In the genomic region with DNA sequence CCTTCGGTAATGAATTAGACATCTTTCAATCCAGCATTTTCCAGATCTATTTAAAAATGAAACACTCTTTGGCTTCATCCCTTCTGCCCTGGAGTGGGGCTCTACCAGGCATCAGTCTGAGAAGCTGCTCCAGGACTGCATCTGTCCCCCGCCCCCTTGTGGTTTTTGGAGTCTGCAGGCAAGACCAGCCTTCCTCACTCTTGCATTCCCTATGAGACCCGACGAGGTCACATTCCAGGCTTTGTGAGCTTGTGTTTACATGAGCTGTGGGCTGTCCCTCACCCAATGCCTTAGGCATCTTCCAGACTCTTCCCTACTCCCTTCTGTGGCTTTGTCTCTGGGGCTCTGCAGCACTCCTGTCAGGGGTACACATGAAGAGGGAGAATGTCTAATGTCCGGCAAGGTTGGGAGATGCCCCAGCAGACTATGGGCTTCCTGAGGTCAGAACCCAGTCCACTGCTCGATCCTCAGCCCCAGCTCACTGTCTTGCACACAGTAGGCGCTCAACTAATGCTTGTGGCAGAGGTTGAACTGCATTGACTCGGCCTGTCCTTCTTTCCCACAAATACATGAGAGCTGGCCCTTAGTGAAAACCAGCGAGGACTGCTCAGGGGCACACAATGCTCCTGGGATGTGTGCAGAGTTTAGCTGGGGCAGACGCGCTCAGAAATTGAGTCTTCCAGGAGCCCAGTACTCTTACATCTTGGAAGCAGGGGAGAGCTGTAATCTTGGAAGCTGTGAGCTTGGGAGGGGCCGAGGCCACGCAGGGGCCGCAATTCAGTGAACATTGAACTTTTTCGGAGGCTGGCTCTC, we compare ENCODE assay signal across 11 cellular contexts. TPM values are rescaled to one million over a fixed set of nuclear protein-coding genes. Genes with fewer than 3 reads are reported as not detected.
DNase-seq lines count a peak whose midpoint lies in the region; ATAC-seq and TF ChIP-seq lines count a peak whose summit lies in the region.
"Had no signal": no experiment of that assay in that cellular context is flagged by ENCODE, and none has a peak within 500 bp of the region (broad histone marks: within the 10 kb centered on the region; RNA-seq: fewer than 3 reads in every experiment).

No MANE protein-coding gene starts in this region.

- peaks cover 2% of the 10 kb centered on the region for H3K4me1 Mint-ChIP-seq in activated CD4-positive, alpha-beta memory T cell treated with anti-CD3 and anti-CD28 coated beads for 36 hours (ENCODE audit: low read depth)

- no peak overlapping the region for H3K27ac ChIP-seq in A673 (ENCODE audit: low read depth, low read length, poor library complexity, severe bottlenecking)
- H3K27ac ChIP-seq: prostate gland had no signal

- H3K4me3 ChIP-seq in A673 (ENCODE audit: low read depth, low read length, poor library complexity, severe bottlenecking) (no peak overlapping the region), HAP-1 (no peak overlapping the region)
- H3K4me3 ChIP-seq: prostate gland had no signal

- no peaks in the 10 kb centered on the region for H3K36me3 Mint-ChIP-seq in activated CD4-positive, alpha-beta memory T cell treated with anti-CD3 and anti-CD28 coated beads for 36 hours
- H3K36me3 Mint-ChIP-seq: CD8-positive, alpha-beta T cell had no signal

- in situ Hi-C loops in HAP-1 (cut with MboI; ENCODE audit: low sequenced_read_pairs), result loop anchor here (10.0 kb wide), 2 partner anchors 632 to 1282 kb away; no protein-coding TSS in a partner anchor

- no peaks in the 10 kb centered on the region for H3K9me3 Mint-ChIP-seq in activated CD4-positive, alpha-beta memory T cell treated with anti-CD3 and anti-CD28 coated beads for 36 hours
- H3K9me3 Mint-ChIP-seq: CD8-positive, alpha-beta T cell had no signal

- H3K36me3 ChIP-seq in A673 (ENCODE audit: insufficient read depth, low read length, poor library complexity, severe bottlenecking) (no peaks in the 10 kb centered on the region), HAP-1 (replicated peaks) (no peaks in the 10 kb centered on the region)
- H3K36me3 ChIP-seq: prostate gland had no signal

- ATAC-seq in GM21360 (IDR thresholded peaks at IDR 0.05; ENCODE audit: unreplicated experiment) (no peak), GM19397 (IDR thresholded peaks at IDR 0.05; ENCODE audit: unreplicated experiment) (no peak)

- POLR2A ChIA-PET in A673 (lab: Charles Lee; ENCODE audit: low non-redundant PET), result no interaction called here
- POLR2A ChIA-PET in activated CD4-positive, alpha-beta memory T cell treated with anti-CD3 and anti-CD28 coated beads for 36 hours (lab: Charles Lee), result no interaction called here

- peaks cover 16% of the 10 kb centered on the region for H3K27me3 Mint-ChIP-seq in activated CD4-positive, alpha-beta memory T cell treated with anti-CD3 and anti-CD28 coated beads for 36 hours

- no peak overlapping the region for H3K4me3 Mint-ChIP-seq in activated CD4-positive, alpha-beta memory T cell treated with anti-CD3 and anti-CD28 coated beads for 36 hours
- H3K4me3 Mint-ChIP-seq: CD8-positive, alpha-beta T cell had no signal

- TF ChIP-seq CTCF in A673 (conservative IDR thresholded peaks at IDR 0.05; ENCODE audit: low read depth, low read length), result no peak

- H3K4me1 ChIP-seq in A673 (ENCODE audit: insufficient read depth, low read length, poor library complexity, severe bottlenecking) (no peaks in the 10 kb centered on the region), HAP-1 (no peaks in the 10 kb centered on the region)

- no peak overlapping the region for H3K27ac Mint-ChIP-seq in activated CD4-positive, alpha-beta memory T cell treated with anti-CD3 and anti-CD28 coated beads for 36 hours
- H3K27ac Mint-ChIP-seq: CD8-positive, alpha-beta T cell had no signal

- intact Hi-C loops in A673 (cut with micrococcal nuclease; ENCODE audit: unreplicated experiment), result loop anchor here (10.0 kb wide), 1 partner anchor 1052 kb away; a partner anchor contains a TSS
- intact Hi-C loops in activated CD4-positive, alpha-beta memory T cell treated with anti-CD3 and anti-CD28 coated beads for 36 hours (cut with micrococcal nuclease), result loop anchor here (5.0 to 10.0 kb wide), 2 partner anchors 632 to 1279 kb away; no protein-coding TSS in a partner anchor

- CTCF ChIA-PET in A673 (lab: Charles Lee), result interaction anchor here (1.4 to 2.5 kb wide), 3 partner anchors 10 to 509 kb away, joined by 4 to 16 read pairs (median 4); no protein-coding TSS in a partner anchor
- CTCF ChIA-PET in activated CD4-positive, alpha-beta memory T cell treated with anti-CD3 and anti-CD28 coated beads for 36 hours (lab: Charles Lee), result interaction anchor here (0.7 to 7.6 kb wide), 26 partner anchors 8 to 549 kb away, joined by 3 to 190 read pairs (median 4); a partner anchor contains a TSS

- H3K27me3 ChIP-seq in A673 (replicated peaks; ENCODE audit: insufficient read depth, low read depth, low read length, poor library complexity) (peaks cover 7% of the 10 kb centered on the region), HAP-1 (ENCODE audit: low read depth) (no peaks in the 10 kb centered on the region; the same call in 1 of the 2 replicates)

- no TSS peak for BruUV-seq in A673 (replicated peaks; lab: Mats Ljungman, UMichigan)

- H3K9me3 ChIP-seq in A673 (ENCODE audit: low read depth, low read length, poor library complexity, severe bottlenecking) (no peaks in the 10 kb centered on the region), HAP-1 (no peaks in the 10 kb centered on the region)
- H3K9me3 ChIP-seq: prostate gland had no signal

- peak; percentile 37 for DNase-seq in A673 (ENCODE audit: low spot score)
- peak; percentile 18 to 73 for DNase-seq in HAP-1 (ENCODE audit: low spot score in 2 of 2)
- DNase-seq in amniotic epithelial cell (ENCODE audit: low read depth), result peak; percentile 41
- DNase-seq in left kidney (ENCODE audit: low read depth, low spot score), result peak; percentile 87
- no peak for DNase-seq in dermis blood vessel endothelial cell
- no peak for DNase-seq in activated CD4-positive, alpha-beta memory T cell treated with anti-CD3 and anti-CD28 coated beads for 36 hours
- DNase-seq: activated gamma-delta T cell had no signal

RNA-seq across cellular contexts. Expression of a gene that starts 11.6 kb away (rescaled TPM):
- total RNA-seq in A673 (2021) (0.39 and 0.98 TPM in 2 replicates), dermis blood vessel endothelial cell (not detected in 2 replicates)
- total RNA-seq in activated CD4-positive, alpha-beta memory T cell treated with anti-CD3 and anti-CD28 coated beads for 36 hours, result 1 to 10 TPM; 5.1 to 5.7 TPM

Comparison
In these comparisons a context has a peak if more than half of its experiments do, and no peak if none do; other contexts are left out.
1. DNase-seq: peak in A673 (single experiment), HAP-1 (2 of 2), amniotic epithelial cell (single experiment) and left kidney (single experiment); none in dermis blood vessel endothelial cell (single experiment) and activated CD4-positive, alpha-beta memory T cell treated with anti-CD3 and anti-CD28 coated beads for 36 hours (single experiment).